In the genomic region with DNA sequence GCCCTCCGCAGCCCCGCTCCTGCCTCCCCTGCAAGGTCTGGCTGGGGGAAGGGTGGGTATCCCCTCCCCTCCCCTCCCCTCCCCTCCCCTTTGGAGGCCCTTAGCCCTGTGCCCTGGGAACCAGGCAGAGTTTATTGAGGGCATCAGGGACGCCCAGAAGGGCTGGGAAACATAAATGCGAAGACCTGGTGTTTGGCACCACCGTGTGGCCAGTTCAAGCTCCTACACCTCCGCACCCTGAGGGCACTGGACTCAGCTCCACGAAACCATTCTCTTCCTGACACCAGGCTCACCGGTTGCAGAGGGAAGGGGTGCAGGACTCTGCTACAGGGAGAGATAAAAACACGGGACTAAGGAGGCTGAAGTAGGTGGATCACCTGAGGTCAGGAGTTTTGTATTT, we compare ENCODE assay signal across 8 cellular contexts. TPM values are rescaled to one million over a fixed set of nuclear protein-coding genes. Genes with fewer than 3 reads are reported as not detected.
DNase-seq lines count a peak whose midpoint lies in the region; ATAC-seq and TF ChIP-seq lines count a peak whose summit lies in the region.

No MANE protein-coding gene starts in this region.

- H3K36me3 ChIP-seq in RWPE2 (ENCODE audit: low read depth) (no peaks in the 10 kb centered on the region), gastroesophageal sphincter (no peaks in the 10 kb centered on the region)

- H3K27me3 ChIP-seq in RWPE2 (ENCODE audit: insufficient read depth, poor library complexity, severe bottlenecking) (no peaks in the 10 kb centered on the region), gastroesophageal sphincter (peaks cover 56% of the 10 kb centered on the region)

- H3K4me3 ChIP-seq in RWPE2 (ENCODE audit: severe bottlenecking) (no peak overlapping the region), gastroesophageal sphincter (no peak overlapping the region)

- H3K27ac ChIP-seq in RWPE2 (ENCODE audit: poor library complexity, severe bottlenecking) (no peak overlapping the region), gastroesophageal sphincter (no peak overlapping the region)

- DNase-seq in DMS53 (lab: John Stamatoyannopoulos, UW) = peak; percentile 87
- peak; percentile 64 for DNase-seq in HuH-7 (ENCODE audit: low spot score)
- no peak for DNase-seq in RWPE2 (ENCODE audit: low spot score)
- DNase-seq in activated effector memory CD4-positive, alpha-beta T cell treated with Interleukin-2 at 50 U/mL for 16 hours = peak; percentile 37
- peak; percentile 47 for DNase-seq in pons (ENCODE audit: low spot score)
- DNase-seq in NCI-H774 (lab: John Stamatoyannopoulos, UW) = no peak

- ATAC-seq in RWPE2 (ENCODE audit: low read depth) (peak; percentile 93), gastroesophageal sphincter (peak; percentile 71), GM21717 (IDR thresholded peaks at IDR 0.05; ENCODE audit: unreplicated experiment) (no peak)

- no peak for TF ChIP-seq EP300 in gastroesophageal sphincter (IDR thresholded peaks at IDR 0.05)

- H3K4me1 ChIP-seq in RWPE2 (ENCODE audit: insufficient read depth, poor library complexity, severe bottlenecking) = no peaks in the 10 kb centered on the region
- no peaks in the 10 kb centered on the region for H3K4me1 ChIP-seq in gastroesophageal sphincter

- TF ChIP-seq POLR2A in gastroesophageal sphincter (IDR thresholded peaks at IDR 0.05) = no peak

- TF ChIP-seq CTCF in RWPE2 (IDR thresholded peaks at IDR 0.05; ENCODE audit: poor library complexity, severe bottlenecking) = peak; percentile 77
- TF ChIP-seq CTCF in gastroesophageal sphincter (IDR thresholded peaks at IDR 0.05) = peak in 3 of 4 experiments; percentile 57 to 83 (median 77)

- 0 to 10% methylated on average over 1 to 2 of the region's 9 CpGs for WGBS in gastroesophageal sphincter (ENCODE audit: low coverage in 1 of 2), 2 donors

- H3K9me3 ChIP-seq in RWPE2 (ENCODE audit: severe bottlenecking) (no peaks in the 10 kb centered on the region), gastroesophageal sphincter (peaks cover 0 to 5% (median 0%) of the 10 kb centered on the region in 3 donors)

RNA-seq across cellular contexts. Expression of gene AIPL1, which starts 1.0 kb away (rescaled TPM):
- total RNA-seq in gastroesophageal sphincter = not detected

RNA-seq across cellular contexts. Expression of gene PIMREG, which starts 8.3 kb away (rescaled TPM):
- under 1 TPM in 2 of 4 donors, not detected in 2; 0.31 to 0.59 TPM for total RNA-seq in gastroesophageal sphincter

Comparison
In these comparisons a context has a peak if more than half of its experiments do, and no peak if none do; other contexts are left out.
1. DNase-seq: peak in DMS53 (single experiment), HuH-7 (single experiment), activated effector memory CD4-positive, alpha-beta T cell treated with Interleukin-2 at 50 U/mL for 16 hours (single experiment) and pons (single experiment); none in RWPE2 (single experiment) and NCI-H774 (single experiment).